Comparison of ENCODE assay signal across 7 cellular contexts in the genomic region with DNA sequence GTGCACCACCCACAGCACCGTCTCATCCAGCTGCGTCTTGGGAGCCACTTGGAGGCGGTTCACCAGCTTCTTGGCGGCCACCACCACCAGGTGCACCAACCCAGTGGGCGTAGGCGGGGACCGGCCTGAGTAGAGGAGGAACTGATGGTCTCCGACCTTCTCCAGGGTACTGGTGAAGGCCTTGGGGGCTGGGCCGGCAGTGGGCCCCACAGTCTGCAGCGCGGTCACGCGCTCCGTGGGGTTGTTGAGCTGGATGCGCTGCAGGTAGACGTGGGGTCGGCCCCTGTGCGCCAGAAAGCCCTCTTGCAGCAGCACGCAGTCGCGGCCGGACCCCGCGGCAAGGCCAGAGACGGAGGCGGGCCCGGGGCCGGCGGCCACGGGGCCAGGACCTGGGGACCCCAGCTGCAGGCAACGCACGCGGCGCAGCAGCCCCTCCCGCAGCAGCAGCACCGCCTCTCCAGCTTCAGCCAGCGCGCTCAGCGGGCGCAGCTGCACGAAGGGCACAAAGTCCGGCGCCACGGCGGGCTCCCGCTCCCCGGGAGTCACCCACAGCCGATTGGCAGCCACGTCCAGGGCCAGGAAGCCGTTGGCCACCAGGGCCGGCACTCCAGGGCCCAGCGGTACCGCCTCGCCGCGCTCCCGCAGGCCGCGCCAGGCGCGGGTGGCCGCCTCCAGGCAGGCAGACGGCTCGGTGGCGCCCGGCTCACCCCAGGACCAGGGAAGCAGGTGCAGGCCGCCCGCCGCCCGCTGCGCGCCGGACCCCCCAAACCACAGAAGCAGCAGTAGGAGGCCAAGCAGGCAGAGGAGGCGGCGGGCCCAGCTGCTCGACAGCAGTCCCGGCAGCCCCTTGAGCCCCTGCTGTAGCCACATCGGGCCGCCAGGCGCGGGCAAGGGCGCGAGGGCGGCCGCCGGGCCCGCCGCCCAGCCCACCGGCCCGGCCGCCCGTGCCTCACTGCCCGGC. TPM values are rescaled to one million over a fixed set of nuclear protein-coding genes. Genes with fewer than 3 reads are reported as not detected.
A peak's percentile ranks its signal among the peaks of the same experiment; 100 is the strongest.
DNase-seq lines count a peak whose midpoint lies in the region; ATAC-seq and TF ChIP-seq lines count a peak whose summit lies in the region.
"Not testable (repeated sequence)": the region's sequence is repeated elsewhere in the genome, so short reads cannot be mapped to it uniquely, and the experiment has no call there.

No MANE protein-coding gene starts in this region.

- not testable (repeated sequence) for H2AFZ ChIP-seq in OCI-LY7 (ENCODE audit: low read length)

- not testable (repeated sequence) for H3K27ac ChIP-seq in OCI-LY7 (ENCODE audit: low read depth, low read length, poor library complexity, severe bottlenecking); esophagus muscularis mucosa (replicated peaks in 1 of 4); naive thymus-derived CD4-positive, alpha-beta T cell (ENCODE audit: low read depth, low read length)

- H3K4me1 ChIP-seq in OCI-LY7 (ENCODE audit: insufficient read depth, low read length, poor library complexity, severe bottlenecking); naive thymus-derived CD4-positive, alpha-beta T cell (ENCODE audit: control insufficient read depth in 2 of 2, insufficient read depth in 2 of 2, low read length in 2 of 2): not testable (repeated sequence)
- peaks cover 0 to 23% (median 9%) of the 10 kb centered on the region in 4 donors for H3K4me1 ChIP-seq in esophagus muscularis mucosa

- not testable (repeated sequence) for H4K20me1 ChIP-seq in OCI-LY7 (ENCODE audit: insufficient read depth, low read length)

- H3K27ac Mint-ChIP-seq in activated T-helper 17 cell treated with anti-CD3 and anti-CD28 coated beads, Interleukin-2, amount 50 U/mL, for 72 hours; naive thymus-derived CD4-positive, alpha-beta T cell: not testable (repeated sequence)
- H3K27ac Mint-ChIP-seq in stimulated activated effector memory CD8-positive, alpha-beta T cell treated with anti-CD3 and anti-CD28 coated beads, Interleukin-12 subunit alpha, Interleukin-12 subunit beta, amount 100 ng/mL, for 72 hours = peak overlapping the region; percentile 70

- H3K27me3 Mint-ChIP-seq in activated T-helper 17 cell treated with anti-CD3 and anti-CD28 coated beads, Interleukin-2, amount 50 U/mL, for 72 hours; naive thymus-derived CD4-positive, alpha-beta T cell: not testable (repeated sequence)

- not testable (repeated sequence) for DNase-seq in OCI-LY7 (ENCODE audit: low spot score); esophagus muscularis mucosa (ENCODE audit: extremely low spot score); naive thymus-derived CD4-positive, alpha-beta T cell; stimulated activated effector memory CD8-positive, alpha-beta T cell treated with anti-CD3 and anti-CD28 coated beads, Interleukin-12 subunit alpha, Interleukin-12 subunit beta, amount 100 ng/mL, for 72 hours (ENCODE audit: low spot score in 2 of 2)
- DNase-seq in islet precursor cell = peak; percentile 57

- CTCF ChIA-PET in OCI-LY7 (lab: Charles Lee; ENCODE audit: unreplicated experiment); naive thymus-derived CD4-positive, alpha-beta T cell (lab: Charles Lee): not testable (repeated sequence)

- POLR2A ChIA-PET in OCI-LY7 (lab: Charles Lee); naive thymus-derived CD4-positive, alpha-beta T cell (lab: Charles Lee): not testable (repeated sequence)

- TF ChIP-seq EP300 in esophagus muscularis mucosa (IDR thresholded peaks at IDR 0.05) = not testable (repeated sequence)

- TF ChIP-seq CTCF in OCI-LY7 (conservative IDR thresholded peaks at IDR 0.05; ENCODE audit: low read length); esophagus muscularis mucosa (IDR thresholded peaks at IDR 0.05): not testable (repeated sequence)

- intact Hi-C loops in OCI-LY7 (cut with micrococcal nuclease; ENCODE audit: unreplicated experiment); esophagus muscularis mucosa (cut with DNase I); naive thymus-derived CD4-positive, alpha-beta T cell (cut with micrococcal nuclease): not testable (repeated sequence)

- 40% methylated on average over 16 of the region's 93 CpGs for WGBS in esophagus muscularis mucosa

- H3K4me2 ChIP-seq in OCI-LY7 (ENCODE audit: low read length) = peak overlapping the region; percentile 29; the same call in 1 of the 2 replicates

- not testable (repeated sequence) for H3K27me3 ChIP-seq in esophagus muscularis mucosa; naive thymus-derived CD4-positive, alpha-beta T cell (ENCODE audit: control insufficient read depth in 2 of 2, insufficient read depth in 2 of 2, low read length in 2 of 2)

- not testable (repeated sequence) for H3K9me3 ChIP-seq in OCI-LY7 (ENCODE audit: low read length); esophagus muscularis mucosa; naive thymus-derived CD4-positive, alpha-beta T cell (ENCODE audit: control insufficient read depth in 2 of 3, low read length in 3 of 3)

- not testable (repeated sequence) for TF ChIP-seq POLR2A in esophagus muscularis mucosa (IDR thresholded peaks at IDR 0.05; ENCODE audit: low read depth)

- peak overlapping the region; percentile 22 for H3K4me3 ChIP-seq in OCI-LY7 (ENCODE audit: low read depth, low read length, poor library complexity, severe bottlenecking)
- peak overlapping the region; percentile 22 to 46 (median 34) for H3K4me3 ChIP-seq in esophagus muscularis mucosa
- not testable (repeated sequence) for H3K4me3 ChIP-seq in naive thymus-derived CD4-positive, alpha-beta T cell (ENCODE audit: low read length)

- not testable (repeated sequence) for H3K4me3 Mint-ChIP-seq in activated T-helper 17 cell treated with anti-CD3 and anti-CD28 coated beads, Interleukin-2, amount 50 U/mL, for 72 hours; stimulated activated effector memory CD8-positive, alpha-beta T cell treated with anti-CD3 and anti-CD28 coated beads, Interleukin-12 subunit alpha, Interleukin-12 subunit beta, amount 100 ng/mL, for 72 hours
- H3K4me3 Mint-ChIP-seq in naive thymus-derived CD4-positive, alpha-beta T cell = peak overlapping the region in 1 of 10 donors; percentile 72

- peak; percentile 50 for ATAC-seq in GM18517 (IDR thresholded peaks at IDR 0.05; ENCODE audit: unreplicated experiment)
- ATAC-seq in activated T-helper 17 cell treated with anti-CD3 and anti-CD28 coated beads, Interleukin-2, amount 50 U/mL, for 72 hours (replicated peaks) = peak; percentile 24
- peak; percentile 33 for ATAC-seq in naive thymus-derived CD4-positive, alpha-beta T cell
- ATAC-seq in stimulated activated effector memory CD8-positive, alpha-beta T cell treated with anti-CD3 and anti-CD28 coated beads, Interleukin-12 subunit alpha, Interleukin-12 subunit beta, amount 100 ng/mL, for 72 hours = peak; percentile 47

- H3K36me3 Mint-ChIP-seq in activated T-helper 17 cell treated with anti-CD3 and anti-CD28 coated beads, Interleukin-2, amount 50 U/mL, for 72 hours (ENCODE audit: low read depth) = peaks cover 53% of the 10 kb centered on the region
- H3K36me3 Mint-ChIP-seq in naive thymus-derived CD4-positive, alpha-beta T cell = peaks cover 0 to 54% (median 34%) of the 10 kb centered on the region in 5 donors
- peaks cover 46% of the 10 kb centered on the region for H3K36me3 Mint-ChIP-seq in stimulated activated effector memory CD8-positive, alpha-beta T cell treated with anti-CD3 and anti-CD28 coated beads, Interleukin-12 subunit alpha, Interleukin-12 subunit beta, amount 100 ng/mL, for 72 hours

- BruUV-seq in OCI-LY7 (replicated peaks; lab: Mats Ljungman, UMichigan) = not testable (repeated sequence)

- H3K79me2 ChIP-seq in OCI-LY7 (ENCODE audit: insufficient read depth, low read depth, low read length) = not testable (repeated sequence)

- H3K9me3 Mint-ChIP-seq in activated T-helper 17 cell treated with anti-CD3 and anti-CD28 coated beads, Interleukin-2, amount 50 U/mL, for 72 hours; naive thymus-derived CD4-positive, alpha-beta T cell; stimulated activated effector memory CD8-positive, alpha-beta T cell treated with anti-CD3 and anti-CD28 coated beads, Interleukin-12 subunit alpha, Interleukin-12 subunit beta, amount 100 ng/mL, for 72 hours: not testable (repeated sequence)

- H3K4me1 Mint-ChIP-seq in activated T-helper 17 cell treated with anti-CD3 and anti-CD28 coated beads, Interleukin-2, amount 50 U/mL, for 72 hours = not testable (repeated sequence)
- peaks cover 2 to 44% (median 32%) of the 10 kb centered on the region in 7 donors for H3K4me1 Mint-ChIP-seq in naive thymus-derived CD4-positive, alpha-beta T cell
- H3K4me1 Mint-ChIP-seq in stimulated activated effector memory CD8-positive, alpha-beta T cell treated with anti-CD3 and anti-CD28 coated beads, Interleukin-12 subunit alpha, Interleukin-12 subunit beta, amount 100 ng/mL, for 72 hours = peaks cover 29% of the 10 kb centered on the region

- peaks cover 30% of the 10 kb centered on the region for H3K36me3 ChIP-seq in OCI-LY7 (ENCODE audit: insufficient read depth, low read length)
- peaks cover 0 to 50% (median 10%) of the 10 kb centered on the region in 4 donors for H3K36me3 ChIP-seq in esophagus muscularis mucosa
- H3K36me3 ChIP-seq in naive thymus-derived CD4-positive, alpha-beta T cell (ENCODE audit: control insufficient read depth in 2 of 3, insufficient read depth in 3 of 3, low read length in 3 of 3) = peaks cover 0 to 12% (median 0%) of the 10 kb centered on the region in 3 experiments

- H3K9me2 ChIP-seq in OCI-LY7 (ENCODE audit: insufficient read depth, low read length) = not testable (repeated sequence)

RNA-seq across cellular contexts. Expression of a gene that starts 14.7 kb away (rescaled TPM):
- total RNA-seq in OCI-LY7 (2014; rRNA removed; shearing (Covaris generic)) = 43.0 and 58.0 TPM in 2 replicates
- 83.3 and 85.3 TPM in 2 replicates for total RNA-seq in OCI-LY7 (2022)
- 10 to 100 TPM; 49.8 to 60.8 TPM for total RNA-seq in activated T-helper 17 cell treated with anti-CD3 and anti-CD28 coated beads, Interleukin-2, amount 50 U/mL, for 72 hours
- 10 to 100 TPM; 74.3 to 91.3 (median 85.9) TPM for total RNA-seq in esophagus muscularis mucosa
- 10 to 100 TPM; 50.6 to 79.4 (median 54.9) TPM for total RNA-seq in naive thymus-derived CD4-positive, alpha-beta T cell
- polyA plus RNA-seq in naive thymus-derived CD4-positive, alpha-beta T cell = 10 to 100 TPM; 28.6 to 44.5 TPM

RNA-seq across cellular contexts. Expression of a gene that starts 52.3 kb away (rescaled TPM):
- 52.0 and 66.7 TPM in 2 replicates for total RNA-seq in OCI-LY7 (2014; rRNA removed; shearing (Covaris generic))
- total RNA-seq in OCI-LY7 (2022) (124 and 138 TPM in 2 replicates), esophagus muscularis mucosa (100 to 1,000 TPM in 1 of 4 donors, 10 to 100 TPM in 3; 69.6 to 118 (median 85.0) TPM)
- total RNA-seq in activated T-helper 17 cell treated with anti-CD3 and anti-CD28 coated beads, Interleukin-2, amount 50 U/mL, for 72 hours = 100 to 1,000 TPM in 1 of 2 donors, 10 to 100 TPM in 1; 98.7 to 109 TPM
- total RNA-seq in naive thymus-derived CD4-positive, alpha-beta T cell = 100 to 1,000 TPM; 100 to 181 (median 141) TPM
- 1 to 10 TPM; 1.6 to 6.4 TPM for polyA plus RNA-seq in naive thymus-derived CD4-positive, alpha-beta T cell
